In genomic region chr17:77564278-77564920, GRCh38 we compare ENCODE assay signal across 16 cellular contexts.
DNase-seq lines count a peak whose midpoint lies in the region; ATAC-seq and FAIRE-seq lines count a peak whose summit lies in the region.
"Had no signal": no experiment of that assay in that cellular context is flagged by ENCODE, and none has a peak within 500 bp of the region (broad histone marks: within the 10 kb centered on the region; RNA-seq: fewer than 3 reads in every experiment).

No MANE protein-coding gene starts in this region.

- H3K36me3 ChIP-seq in BLaER1 treated with 17β-estradiol and CSF1 and Interleukin-3, amounts not matched to agents 10 nM and 100 nM, result peaks cover 0 to 7% (median 0%) of the 10 kb centered on the region in 11 experiments; a peak in 1 of 22 replicates

- no peaks in the 10 kb centered on the region for H4K20me1 ChIP-seq in BLaER1 treated with 17β-estradiol and CSF1 and Interleukin-3, amounts not matched to agents 10 nM and 100 nM

- FAIRE-seq in HTR-8/SVneo (lab: Jason Lieb, UNC), result peak; percentile 13

- no peak overlapping the region for H3K9ac ChIP-seq in BLaER1 treated with 17β-estradiol and CSF1 and Interleukin-3, amounts not matched to agents 10 nM and 100 nM

- H3K27ac ChIP-seq in BLaER1 treated with 17β-estradiol and CSF1 and Interleukin-3, amounts not matched to agents 10 nM and 100 nM, result 0 out of 22 replicates have a peak overlapping the region, but pooled peaks of 1 of the 11 experiments have one; percentile 16

- ATAC-seq in activated CD4-positive, CD25-positive, alpha-beta regulatory T cell treated with anti-CD3 and anti-CD28 coated beads, Interleukin-2, amount 50 U/mL, for 24 hours, result no peak
- no peak for ATAC-seq in GM21717 (IDR thresholded peaks at IDR 0.05; ENCODE audit: unreplicated experiment)
- ATAC-seq: HCT116, Panc1 had no signal

- H3K4me3 ChIP-seq in BLaER1 treated with 17β-estradiol and CSF1 and Interleukin-3, amounts not matched to agents 10 nM and 100 nM, result no peak overlapping the region

- peaks cover 0 to 13% (median 0%) of the 10 kb centered on the region in 11 experiments; a peak in 1 of 22 replicates for H3K9me3 ChIP-seq in BLaER1 treated with 17β-estradiol and CSF1 and Interleukin-3, amounts not matched to agents 10 nM and 100 nM (replicated peaks in 1 of 11)

- peaks cover 9 to 47% (median 39%) of the 10 kb centered on the region in 10 experiments; a peak in 18 of 20 replicates for H3K4me1 ChIP-seq in BLaER1 treated with 17β-estradiol and CSF1 and Interleukin-3, amounts not matched to agents 10 nM and 100 nM

- peak overlapping the region in 9 of 11 experiments; percentile 18 to 73 (median 54); a peak in 16 of 22 replicates for H3K4me2 ChIP-seq in BLaER1 treated with 17β-estradiol and CSF1 and Interleukin-3, amounts not matched to agents 10 nM and 100 nM

- H3K27me3 ChIP-seq in BLaER1 treated with 17β-estradiol and CSF1 and Interleukin-3, amounts not matched to agents 10 nM and 100 nM, result no peaks in the 10 kb centered on the region

- no peak for DNase-seq in HTR-8/SVneo (ENCODE audit: insufficient read length, low spot score)
- peak; percentile 74 for DNase-seq in cardiac septum (ENCODE audit: low spot score)
- DNase-seq in posterior vena cava (ENCODE audit: low spot score), result peak; percentile 64
- DNase-seq in Kasumi-1 (lab: John Stamatoyannopoulos, UW), result no peak
- DNase-seq: AML-193; CD4-positive, CD25-positive, alpha-beta regulatory T cell; COR-L47; DMS153; GF-D8; NCI-H1105; NCI-H2081 treated with DMSO at 0.1 percent for 48 hours had no signal

- intact Hi-C loops in cardiac septum (cut with DNase I), result no loop called here
- intact Hi-C loops in posterior vena cava (cut with DNase I), result no loop called here

Comparison
In these comparisons a context has a peak if more than half of its experiments do, and no peak if none do; other contexts are left out.
1. DNase-seq: peak in cardiac septum (single experiment) and posterior vena cava (single experiment); none in HTR-8/SVneo (single experiment) and Kasumi-1 (0 of 2).